ENCODE assay signal across 12 cellular contexts in the genomic region with DNA sequence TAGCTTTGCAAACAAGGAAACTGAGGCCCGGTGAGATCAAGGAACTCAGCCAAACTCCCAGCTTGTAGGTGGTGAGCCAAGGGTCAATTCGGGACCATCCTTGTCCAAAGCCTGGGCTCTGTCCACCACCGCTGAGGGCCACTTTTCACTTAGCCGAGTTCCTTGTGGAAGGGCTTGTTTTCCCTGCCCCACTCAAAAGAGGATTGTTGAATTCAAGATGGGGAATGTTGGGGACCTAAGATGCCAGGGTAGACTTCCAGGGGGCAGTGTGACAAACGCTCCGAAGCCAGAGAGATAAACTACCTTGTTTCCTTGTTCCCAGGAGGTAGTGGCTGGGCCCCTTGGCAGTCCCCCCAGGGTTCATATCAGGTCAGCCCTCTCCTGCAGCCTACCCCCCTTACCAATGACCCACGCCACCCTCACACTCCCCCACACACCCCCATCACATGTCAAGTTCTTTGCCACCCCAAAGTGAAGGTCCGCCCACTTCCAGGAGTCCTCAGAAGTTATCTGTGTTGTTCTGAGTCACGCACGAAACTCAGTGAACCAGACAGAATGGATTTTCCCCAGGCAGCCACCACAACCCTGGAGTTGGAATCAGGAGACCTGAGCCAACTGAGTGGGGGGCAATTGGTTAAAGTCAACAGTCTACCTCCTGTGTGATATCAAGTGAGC. TPM values are rescaled to one million over a fixed set of nuclear protein-coding genes. Genes with fewer than 3 reads are reported as not detected.
A peak's percentile ranks its signal among the peaks of the same experiment; 100 is the strongest.
DNase-seq lines count a peak whose midpoint lies in the region; ATAC-seq, FAIRE-seq and TF ChIP-seq lines count a peak whose summit lies in the region.
"Had no signal": no experiment of that assay in that cellular context is flagged by ENCODE, and none has a peak within 500 bp of the region (broad histone marks: within the 10 kb centered on the region; RNA-seq: fewer than 3 reads in every experiment).

No MANE protein-coding gene starts in this region.

- 37 to 41% methylated on average over 10 of the region's 10 CpGs for WGBS in pancreas, 2 donors

- CTCF ChIA-PET in AG04449 (lab: Yijun Ruan, JAX): interaction anchor here (0.8 to 26.9 kb wide), 11 partner anchors 7 to 335 kb away, joined by 3 to 643 read pairs (median 5); a partner anchor contains a TSS

- H3K27ac ChIP-seq in pancreas: peak overlapping the region in 3 of 4 donors; percentile 45 to 68 (median 63)
- H3K27ac ChIP-seq: neutrophil had no signal

- TF ChIP-seq CTCF in AG04449 (IDR thresholded peaks at IDR 0.05; ENCODE audit: insufficient read depth, low read length, missing control alignments) (no peak), fibroblast of mammary gland (conservative IDR thresholded peaks at IDR 0.05; ENCODE audit: control insufficient read depth, insufficient read depth, low read depth, low read length) (no peak), pancreas (IDR thresholded peaks at IDR 0.05) (no peak)

- H3K4me1 ChIP-seq in pancreas: peaks cover 19 to 36% (median 20%) of the 10 kb centered on the region in 3 donors

- 0 out of 3 replicates have a peak, but pooled peaks have one; percentile 6 for ATAC-seq in SK-N-SH treated with all-trans-retinoic acid at 6 μM for 48 hours
- peak; percentile 4 to 45 (median 22) for ATAC-seq in pancreas
- no peak for ATAC-seq in HG03442 (IDR thresholded peaks at IDR 0.05; ENCODE audit: unreplicated experiment)
- no peak for ATAC-seq in GM18519 (IDR thresholded peaks at IDR 0.05; ENCODE audit: low FRiP score, unreplicated experiment)
- ATAC-seq in GM18505 (IDR thresholded peaks at IDR 0.05; ENCODE audit: unreplicated experiment): no peak
- no peak for ATAC-seq in GM18517 (IDR thresholded peaks at IDR 0.05; ENCODE audit: unreplicated experiment)

- intact Hi-C loops in pancreas (cut with DNase I): no loop called here

- no peak for TF ChIP-seq POLR2A in GM18505 (IDR thresholded peaks at IDR 0.05; ENCODE audit: borderline replicate concordance, extremely low read depth, insufficient read depth, insufficient read length)

- H3K27me3 ChIP-seq in pancreas: no peaks in the 10 kb centered on the region

- no peaks in the 10 kb centered on the region for H3K36me3 ChIP-seq in pancreas
- H3K36me3 ChIP-seq: neutrophil had no signal

- POLR2A ChIA-PET in AG04449 (lab: Yijun Ruan, JAX): interaction anchor here (1.3 kb wide), 1 partner anchor 13 kb away, joined by 3 read pairs; no protein-coding TSS in a partner anchor

- no peaks in the 10 kb centered on the region for H3K9me3 ChIP-seq in pancreas
- H3K9me3 ChIP-seq: neutrophil had no signal

- DNase-seq in AG04449 (ENCODE audit: low read depth, low spot score) (peak; percentile 58), fibroblast of mammary gland (ENCODE audit: low read depth) (peak; percentile 73), pancreas (peak in 3 of 6 donors; percentile 38 to 51 (median 44))
- DNase-seq: CD4-positive, alpha-beta T cell; T1000 had no signal

- no peak for FAIRE-seq in pancreas (lab: Jason Lieb, UNC)

- H3K4me3 ChIP-seq in AG04449 (ENCODE audit: low read depth, low read length) (no peak overlapping the region), fibroblast of mammary gland (ENCODE audit: control insufficient read depth, low read depth, low read length) (no peak overlapping the region), pancreas (no peak overlapping the region)

TF ChIP-seq in SK-N-SH treated with all-trans-retinoic acid at 6 μM for 48 hours, 23 proteins besides CTCF, POLR2A, EP300 and RAD21:
- TF ChIP-seq ISL1 (CRISPR knock-in tag; IDR thresholded peaks at IDR 0.05): no peak
TF ChIP-seq in SK-N-SH treated with all-trans-retinoic acid at 6 μM for 48 hours: peak in this region for 0.

RNA-seq across cellular contexts. Expression of a gene that starts 10.3 kb away (rescaled TPM):
- total RNA-seq in pancreas: 1 to 10 TPM; 1.7 to 4.3 (median 3.0) TPM
- polyA plus RNA-seq in pancreas: 10 to 100 TPM in 1 of 2 donors, 1 to 10 TPM in 1; 8.9 to 13.9 TPM
- total RNA-seq: CD4-positive, alpha-beta T cell had no signal

RNA-seq across cellular contexts. Expression of a gene that starts 49.3 kb away (rescaled TPM):
- total RNA-seq in pancreas: 1 to 10 TPM in 1 of 6 donors, under 1 TPM in 2, not detected in 3; 0.75 to 1.3 (median 0.76) TPM
- 1 to 10 TPM in 1 of 2 donors, under 1 TPM in 1; 0.28 to 1.3 TPM for polyA plus RNA-seq in pancreas
- total RNA-seq: glomerular endothelial cell had no signal

Comparison
In these comparisons a context has a peak if more than half of its experiments do, and no peak if none do; other contexts are left out.
1. ATAC-seq: peak in SK-N-SH treated with all-trans-retinoic acid at 6 μM for 48 hours (single experiment) and pancreas (4 of 4); none in HG03442 (single experiment), GM18519 (single experiment), GM18505 (single experiment) and GM18517 (single experiment).